ENCODE assay signal across 14 cellular contexts in the genomic region with DNA sequence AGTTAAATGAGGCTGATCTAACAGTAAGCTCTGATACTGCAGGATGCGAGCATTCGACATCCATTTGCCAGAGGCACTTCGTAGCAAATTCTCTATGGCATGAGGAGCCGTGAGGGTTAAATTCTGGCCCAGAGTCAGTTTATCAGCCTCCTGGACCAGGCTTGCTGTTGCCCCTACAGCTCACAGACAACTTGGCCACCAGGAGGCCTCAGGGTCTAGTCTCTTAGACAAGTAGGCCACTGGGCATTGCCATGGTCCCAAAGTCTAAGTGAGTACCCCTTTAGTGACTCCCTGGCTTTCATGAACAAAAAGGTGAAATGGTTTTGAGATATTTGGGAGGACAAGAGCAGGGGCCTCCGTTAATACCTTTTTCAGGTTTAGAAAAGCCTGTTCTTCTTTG.
"Had no signal": no experiment of that assay in that cellular context is flagged by ENCODE, and none has a peak within 500 bp of the region (broad histone marks: within the 10 kb centered on the region; RNA-seq: fewer than 3 reads in every experiment).

No MANE protein-coding gene starts in this region.

- H3K4me3 ChIP-seq: body of pancreas, gastroesophageal sphincter, ovary, tibial artery, uterus had no signal

- H3K27ac ChIP-seq: body of pancreas, gastroesophageal sphincter, ovary, tibial artery, uterus had no signal

- H3K36me3 ChIP-seq: gastroesophageal sphincter, ovary, tibial artery, uterus had no signal

- ATAC-seq: activated CD8-positive, alpha-beta T cell treated with anti-CD3 and anti-CD28 coated beads, Interleukin-2, amount 10 ng/mL, durations not matched to agents 7 days and 5 days; body of pancreas; gastroesophageal sphincter; left ventricle myocardium superior; stimulated activated naive CD8-positive, alpha-beta T cell treated with anti-CD3 and anti-CD28 coated beads, Interleukin-15, Interleukin-2, amounts not matched to agents 100 U/mL and 50 U/mL, for 24 hours; T-cell had no signal

- H3K9me3 ChIP-seq: body of pancreas, gastroesophageal sphincter, ovary, tibial artery, uterus had no signal

- DNase-seq: activated CD4-positive, alpha-beta T cell treated with anti-CD3 and anti-CD28 coated beads, Interleukin-2, amount 10 ng/mL, durations not matched to agents 7 days and 5 days; activated CD8-positive, alpha-beta T cell treated with anti-CD3 and anti-CD28 coated beads, Interleukin-2, amount 10 ng/mL, durations not matched to agents 7 days and 5 days; activated naive CD4-positive, alpha-beta T cell treated with anti-CD3 and anti-CD28 coated beads for 36 hours; activated T-cell treated with anti-CD3 and anti-CD28 coated beads, Interleukin-2, amount 50 U/mL, for 24 hours; left ventricle myocardium superior; naive B cell; ovary; stimulated activated naive CD8-positive, alpha-beta T cell treated with anti-CD3 and anti-CD28 coated beads, Interleukin-15, Interleukin-2, amounts not matched to agents 100 U/mL and 50 U/mL, for 24 hours; substantia nigra; T-cell; tibial artery; uterus had no signal

- H3K4me1 ChIP-seq: body of pancreas, gastroesophageal sphincter, tibial artery, uterus had no signal

- H3K27me3 ChIP-seq: body of pancreas, gastroesophageal sphincter, ovary, tibial artery, uterus had no signal
